16 cellular contexts compared by ENCODE assay signal in the genomic region with DNA sequence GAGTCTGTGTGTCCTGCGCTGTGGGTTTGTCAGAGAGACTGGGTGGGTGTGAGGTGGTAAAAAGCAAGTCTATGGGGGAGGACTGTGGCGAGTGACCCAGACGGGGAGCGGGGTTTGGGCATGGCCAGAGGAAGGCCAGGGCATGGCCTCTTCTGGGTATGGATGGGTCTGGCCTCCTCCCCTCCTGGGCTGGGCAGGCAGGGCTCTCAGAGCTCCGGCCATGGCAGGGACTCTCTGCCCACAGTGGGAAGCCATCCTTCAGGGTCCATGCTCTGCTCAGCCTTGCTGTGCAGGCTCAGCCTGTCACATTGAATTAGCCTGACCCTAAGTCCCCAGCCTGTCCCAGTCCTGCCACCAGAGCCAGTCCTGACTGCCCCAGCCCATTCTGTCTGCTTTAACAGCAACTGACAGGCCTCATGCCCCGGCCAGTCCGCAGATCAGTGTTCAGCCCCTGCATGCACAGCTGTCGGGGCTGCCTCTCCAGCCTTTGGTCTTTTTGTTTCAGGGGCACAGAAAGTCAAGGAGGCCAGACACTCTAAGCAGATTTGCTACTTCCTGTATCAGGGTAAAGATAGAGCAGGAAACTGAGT. TPM values are rescaled to one million over a fixed set of nuclear protein-coding genes. Genes with fewer than 3 reads are reported as not detected.
DNase-seq lines count a peak whose midpoint lies in the region; ATAC-seq, FAIRE-seq and TF ChIP-seq lines count a peak whose summit lies in the region.
"Had no signal": no experiment of that assay in that cellular context is flagged by ENCODE, and none has a peak within 500 bp of the region (broad histone marks: within the 10 kb centered on the region; RNA-seq: fewer than 3 reads in every experiment).

No MANE protein-coding gene starts in this region.

- H3K79me2 ChIP-seq in H9 (ENCODE audit: insufficient read depth, low read length): no peaks in the 10 kb centered on the region

- 95% methylated on average over 8 of the region's 8 CpGs for WGBS in A549 (ENCODE audit: missing lambda C conversion rate)
- WGBS in H9 (ENCODE audit: extremely low coverage, insufficient read length, low lambda C conversion rate): no CpG with 5 or more reads among the region's 8 CpGs
- WGBS in sigmoid colon, 2 donors: 94 to 95% methylated on average over 8 of the region's 8 CpGs

- no peak overlapping the region for H4K91ac ChIP-seq in H9 (ENCODE audit: insufficient read length, low read depth, low read length)

- no peak overlapping the region for H3K18ac ChIP-seq in H9 (ENCODE audit: insufficient read length, low read depth, low read length)

- H3K4me1 ChIP-seq in A549: peaks cover 25% of the 10 kb centered on the region
- 0 out of 2 replicates have a peak, but pooled peaks cover 2% of the 10 kb centered on the region for H3K4me1 ChIP-seq in H9 (ENCODE audit: insufficient read depth, low read length)
- no peaks in the 10 kb centered on the region for H3K4me1 ChIP-seq in sigmoid colon

- TF ChIP-seq POLR2A in A549 (IDR thresholded peaks at IDR 0.05; ENCODE audit: low read length) (no peak), sigmoid colon (IDR thresholded peaks at IDR 0.05) (no peak)

- H3K27me3 ChIP-seq in H9 (ENCODE audit: insufficient read depth, low read length): no peaks in the 10 kb centered on the region
- no peaks in the 10 kb centered on the region for H3K27me3 ChIP-seq in sigmoid colon
- H3K27me3 ChIP-seq: BLaER1 had no signal

- H3K4me3 ChIP-seq in A549 (no peak overlapping the region), sigmoid colon (no peak overlapping the region)
- H3K4me3 ChIP-seq: BLaER1, PC-9 had no signal

- no peaks in the 10 kb centered on the region; a peak in 1 of 5 replicates for H3K9me3 Mint-ChIP-seq in H9

- H2AK5ac ChIP-seq in H9 (ENCODE audit: insufficient read length, low read length): no peak overlapping the region

- H4K20me1 ChIP-seq in H9 (ENCODE audit: control insufficient read depth, insufficient read depth, insufficient read length): no peaks in the 10 kb centered on the region
- H4K20me1 ChIP-seq: BLaER1 had no signal

- H3K14ac ChIP-seq in H9 (ENCODE audit: insufficient read depth, low read length): no peak overlapping the region

- CTCF ChIA-PET in A549 (lab: Yijun Ruan, JAX): no interaction called here

- TF ChIP-seq EP300 in A549 (IDR thresholded peaks at IDR 0.05) (no peak), sigmoid colon (IDR thresholded peaks at IDR 0.05) (no peak)

- H2BK12ac ChIP-seq in H9 (ENCODE audit: insufficient read length, low read depth, low read length): no peak overlapping the region

- H3K23me2 ChIP-seq in H9 (ENCODE audit: insufficient read length, low read depth, low read length, poor library complexity, severe bottlenecking): no peaks in the 10 kb centered on the region

- no peak overlapping the region for H3K9ac ChIP-seq in H9 (ENCODE audit: extremely low read depth, insufficient read length, low read length)
- H3K9ac ChIP-seq: BLaER1 had no signal

- no peak overlapping the region for H2BK120ac ChIP-seq in H9 (ENCODE audit: low read depth, low read length, poor library complexity, severe bottlenecking)

- no peaks in the 10 kb centered on the region for H3K36me3 Mint-ChIP-seq in H9 (ENCODE audit: insufficient read depth in 1 of 3, low read depth in 3 of 3)

- H3K4me3 Mint-ChIP-seq in H9: no peak overlapping the region; a peak in 1 of 5 replicates

- no peak overlapping the region; a peak in 1 of 7 replicates for H3K27ac Mint-ChIP-seq in H9

- no peaks in the 10 kb centered on the region for H3K36me3 ChIP-seq in sigmoid colon
- H3K36me3 ChIP-seq: BLaER1 had no signal

- H4K5ac ChIP-seq in H9 (ENCODE audit: insufficient read length, low read depth, low read length): no peak overlapping the region

- DNase-seq in A549 (ENCODE audit: low read depth in 1 of 2, low spot score in 1 of 2): no peak
- DNase-seq in H9: peak; percentile 12
- DNase-seq in mesenteric fat pad (ENCODE audit: low spot score): peak; percentile 86
- DNase-seq in sigmoid colon: peak; percentile 52
- no peak for DNase-seq in GM19238 (ENCODE audit: insufficient read length, low spot score)
- no peak for DNase-seq in H4 (ENCODE audit: low spot score)
- no peak for DNase-seq in T-helper 9 cell
- DNase-seq: HCEC 1CT, Kasumi-1, NCI-H1930, NCI-H2171, NCI-H446 treated with DMSO at 0.1 percent for 48 hours, NCI-H774, PC-9 had no signal

- H3K9me3 ChIP-seq in A549 (no peaks in the 10 kb centered on the region), H9 (ENCODE audit: control insufficient read depth, low read depth, low read length) (no peaks in the 10 kb centered on the region), sigmoid colon (no peaks in the 10 kb centered on the region)
- H3K9me3 ChIP-seq: BLaER1 had no signal

- H3K27me3 Mint-ChIP-seq in H9 (ENCODE audit: low read depth): peaks cover 4% of the 10 kb centered on the region

- FAIRE-seq in A549 (lab: Jason Lieb, UNC): no peak

- H3K4me1 Mint-ChIP-seq in H9: peaks cover 17 to 23% of the 10 kb centered on the region in 2 experiments

- H3K4ac ChIP-seq in H9 (ENCODE audit: low read depth, low read length): no peak overlapping the region

- peak; percentile 11 to 31; a peak in 3 of 6 replicates for ATAC-seq in A549

- intact Hi-C loops in sigmoid colon (cut with DNase I): no loop called here

- H3K27ac ChIP-seq in A549 (peak overlapping the region; percentile 42 to 83; a peak in 4 of 6 replicates), H9 (ENCODE audit: insufficient read length, low read depth, low read length) (no peak overlapping the region), sigmoid colon (no peak overlapping the region)
- H3K27ac ChIP-seq: BLaER1, PC-9 had no signal

- H2BK5ac ChIP-seq in H9 (ENCODE audit: insufficient read length, low read length): no peak overlapping the region

- no peak overlapping the region for H2BK20ac ChIP-seq in H9 (ENCODE audit: low read depth, low read length, poor library complexity, severe bottlenecking)

- no peak overlapping the region for H4K8ac ChIP-seq in H9 (replicated peaks; ENCODE audit: insufficient read length, low read depth, low read length)

- TF ChIP-seq CTCF in A549 (IDR thresholded peaks at IDR 0.05): no peak
- no peak for TF ChIP-seq CTCF in H9 (conservative IDR thresholded peaks at IDR 0.05)
- TF ChIP-seq CTCF in sigmoid colon (IDR thresholded peaks at IDR 0.05): no peak

- H3K79me1 ChIP-seq in H9 (ENCODE audit: insufficient read depth, low read depth, low read length, poor library complexity, severe bottlenecking): no peaks in the 10 kb centered on the region

- no peak overlapping the region for H2BK15ac ChIP-seq in H9 (ENCODE audit: low read depth, low read length)

- TF ChIP-seq RAD21 in A549 (conservative IDR thresholded peaks at IDR 0.05 in 1 of 2, IDR thresholded peaks at IDR 0.05 in 1 of 2): no peak

- no peak overlapping the region for H3K23ac ChIP-seq in H9 (ENCODE audit: insufficient read length, low read depth, low read length)

- H3K56ac ChIP-seq in H9 (ENCODE audit: insufficient read length, low read depth, low read length): no peak overlapping the region

- H2AFZ ChIP-seq in H9 (ENCODE audit: low read length): no peak overlapping the region
- H2AFZ ChIP-seq: PC-9 had no signal

- POLR2A ChIA-PET in A549 (lab: Yijun Ruan, JAX): no interaction called here

- H3K4me2 ChIP-seq in A549: no peak overlapping the region
- H3K4me2 ChIP-seq in H9 (ENCODE audit: insufficient read depth, insufficient read length, low read length): no peak overlapping the region
- H3K4me2 ChIP-seq: BLaER1, PC-9 had no signal

- H3T11ph ChIP-seq in H9 (ENCODE audit: low read length): no peak overlapping the region

TF ChIP-seq in A549, 52 proteins besides CTCF, POLR2A, EP300 and RAD21:
- TF ChIP-seq KDM5A (IDR thresholded peaks at IDR 0.05): no peak
- no peak for TF ChIP-seq POLR2AphosphoS2 (conservative IDR thresholded peaks at IDR 0.05; ENCODE audit: low read length)
- no peak for TF ChIP-seq HOXB5 (CRISPR knock-in tag; IDR thresholded peaks at IDR 0.05)
- TF ChIP-seq NPAS2 (CRISPR knock-in tag; IDR thresholded peaks at IDR 0.05; ENCODE audit: borderline replicate concordance): no peak
- TF ChIP-seq HEYL (CRISPR knock-in tag; IDR thresholded peaks at IDR 0.05): no peak
- TF ChIP-seq GATA3 (IDR thresholded peaks at IDR 0.05; ENCODE audit: borderline replicate concordance): no peak
- no peak for TF ChIP-seq EHMT2 (IDR thresholded peaks at IDR 0.05; ENCODE audit: low read depth)
- TF ChIP-seq FOSB (CRISPR knock-in tag; IDR thresholded peaks at IDR 0.05): no peak
- TF ChIP-seq CHD2 (IDR thresholded peaks at IDR 0.05; ENCODE audit: low read length, partially characterized antibody): no peak
- TF ChIP-seq, protein P1, sequence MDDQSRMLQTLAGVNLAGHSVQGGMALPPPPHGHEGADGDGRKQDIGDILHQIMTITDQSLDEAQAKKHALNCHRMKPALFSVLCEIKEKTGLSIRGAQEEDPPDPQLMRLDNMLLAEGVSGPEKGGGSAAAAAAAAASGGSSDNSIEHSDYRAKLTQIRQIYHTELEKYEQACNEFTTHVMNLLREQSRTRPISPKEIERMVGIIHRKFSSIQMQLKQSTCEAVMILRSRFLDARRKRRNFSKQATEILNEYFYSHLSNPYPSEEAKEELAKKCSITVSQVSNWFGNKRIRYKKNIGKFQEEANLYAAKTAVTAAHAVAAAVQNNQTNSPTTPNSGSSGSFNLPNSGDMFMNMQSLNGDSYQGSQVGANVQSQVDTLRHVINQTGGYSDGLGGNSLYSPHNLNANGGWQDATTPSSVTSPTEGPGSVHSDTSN (IDR thresholded peaks at IDR 0.05): no peak
- TF ChIP-seq, protein P2, sequence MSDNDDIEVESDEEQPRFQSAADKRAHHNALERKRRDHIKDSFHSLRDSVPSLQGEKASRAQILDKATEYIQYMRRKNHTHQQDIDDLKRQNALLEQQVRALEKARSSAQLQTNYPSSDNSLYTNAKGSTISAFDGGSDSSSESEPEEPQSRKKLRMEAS (IDR thresholded peaks at IDR 0.05): no peak
- no peak for TF ChIP-seq ESRRA (IDR thresholded peaks at IDR 0.05; ENCODE audit: borderline replicate concordance, low read length)
- no peak; the same call in 2 of the 3 replicates for TF ChIP-seq SMC3 (IDR thresholded peaks at IDR 0.05)

RNA-seq across cellular contexts. Expression of a gene that starts 7.9 kb away (rescaled TPM):
- polyA plus RNA-seq in A549 (2011; rRNA removed) (0.09 and 0.26 TPM in 2 replicates), A549 (2017; fragmentation: RNase III; extraction: RNeasy Plus Mini Kit Qiagen cat#74134 plus additional on column Dnase treatment) (0.13 to 0.30 TPM (median 0.25 TPM) in 3 replicates), sigmoid colon (not detected)
- polyA plus RNA-seq in A549 (2012; cell fraction: cytosol; rRNA removed): 0.19 and 0.20 TPM in 2 replicates
- polyA plus RNA-seq in A549 (2012; cell fraction: nucleus; rRNA removed): 0.47 and 0.58 TPM in 2 replicates
- polyA minus RNA-seq in A549 (2011; rRNA and poly(A)+ RNA removed): 0.08 and 0.19 TPM in 2 replicates
- total RNA-seq in H9 (2021) (not detected in 2 replicates), mesenteric fat pad (not detected), sigmoid colon (not detected)
- total RNA-seq in H4 (2014; rRNA removed; shearing (Covaris generic)): not detected in 2 replicates
- total RNA-seq: Right ventricle myocardium inferior had no signal

Comparison
In these comparisons a context has a peak if more than half of its experiments do, and no peak if none do; other contexts are left out.
1. DNase-seq: peak in H9 (single experiment), mesenteric fat pad (single experiment) and sigmoid colon (single experiment); none in A549 (0 of 2), GM19238 (single experiment), H4 (single experiment) and T-helper 9 cell (single experiment).
2. H3K27ac ChIP-seq: peak in A549 (2 of 2); none in H9 (single experiment) and sigmoid colon (0 of 4).